In the genomic region with DNA sequence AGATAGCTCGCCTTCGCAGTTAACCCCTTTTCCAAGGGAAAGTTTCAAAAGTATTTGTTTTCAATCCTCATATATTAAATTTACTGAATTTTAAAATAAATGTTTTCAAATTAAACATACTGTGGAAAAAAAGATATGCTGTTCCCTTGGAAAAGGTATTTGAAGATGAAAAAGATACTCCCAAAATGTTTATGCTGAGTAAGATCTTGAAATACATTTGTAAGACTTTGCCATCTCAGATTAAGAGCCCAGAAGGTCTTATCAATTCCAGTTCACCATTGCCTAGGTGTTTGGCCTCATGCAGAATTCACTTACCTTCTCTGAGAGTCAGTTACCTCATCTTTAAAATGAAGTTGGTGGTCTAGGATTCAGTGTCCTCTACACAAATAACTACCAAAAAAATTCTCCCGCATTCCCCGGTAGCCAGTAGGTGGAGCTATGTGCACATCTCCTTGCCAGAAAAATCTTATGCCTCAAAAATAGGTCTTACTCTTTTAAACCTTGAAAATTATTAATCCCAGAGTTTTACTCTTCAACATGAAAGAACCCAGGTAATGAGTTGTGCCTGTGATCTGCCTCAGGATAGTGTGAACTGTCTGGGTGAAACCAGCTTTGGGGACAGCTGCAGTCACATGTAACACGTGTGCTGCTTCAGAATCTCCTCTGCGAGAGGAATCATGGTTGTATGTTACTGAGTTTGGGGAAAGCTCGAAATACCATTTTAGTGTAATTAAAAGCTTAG, we compare ENCODE assay signal across 9 cellular contexts.
DNase-seq lines count a peak whose midpoint lies in the region; ATAC-seq and TF ChIP-seq lines count a peak whose summit lies in the region.
"Had no signal": no experiment of that assay in that cellular context is flagged by ENCODE, and none has a peak within 500 bp of the region (broad histone marks: within the 10 kb centered on the region; RNA-seq: fewer than 3 reads in every experiment).

No MANE protein-coding gene starts in this region.

- no peak overlapping the region for H3K4me3 Mint-ChIP-seq in MCF 10A (ENCODE audit: unreplicated experiment)
- H3K4me3 Mint-ChIP-seq: dendritic cell treated with granulocyte-macrophage colony-stimulating factor and Interleukin-4, amounts not matched to agents 40 ng/mL and 50 ng/mL, for 4 days had no signal

- POLR2A ChIA-PET in MCF 10A (lab: Yijun Ruan, JAX), result interaction anchor here (0.6 to 0.8 kb wide), 2 partner anchors 9 to 13 kb away, joined by 3 to 5 read pairs; no protein-coding TSS in a partner anchor

- H3K27ac Mint-ChIP-seq in MCF 10A (ENCODE audit: low read depth, unreplicated experiment), result no peak overlapping the region
- H3K27ac Mint-ChIP-seq: dendritic cell treated with granulocyte-macrophage colony-stimulating factor and Interleukin-4, amounts not matched to agents 40 ng/mL and 50 ng/mL, for 4 days had no signal

- no peak for ATAC-seq in HG03135 (IDR thresholded peaks at IDR 0.05; ENCODE audit: unreplicated experiment)

- H3K36me3 Mint-ChIP-seq in MCF 10A (ENCODE audit: insufficient read depth, unreplicated experiment), result peaks cover 70% of the 10 kb centered on the region

- DNase-seq in GDM1 (lab: John Stamatoyannopoulos, UW) (peak; percentile 2), Kasumi-1 (lab: John Stamatoyannopoulos, UW) (peak; percentile 7 to 33), T-helper 9 cell (peak; percentile 25), MCF 10A (ENCODE audit: unreplicated experiment) (peak; percentile 54), kidney glomerular epithelial cell (lab: John Stamatoyannopoulos, UW) (peak; percentile 67)
- DNase-seq in stimulated activated CD4-positive, alpha-beta T cell treated with anti-CD3 and anti-CD28 coated beads, TNF-alpha, amount 100 ng/mL, for 4 hours (ENCODE audit: low read depth in 3 of 3), result peak in 2 of 3 experiments; percentile 11 to 13
- no peak for DNase-seq in NK-92 treated with Interleukin-12 subunit alpha and Interleukin-12 subunit beta, amount 100 ng/mL, for 24 hours (lab: John Stamatoyannopoulos, UW)

- TF ChIP-seq CTCF in MCF 10A (IDR thresholded peaks at IDR 0.05; ENCODE audit: unreplicated experiment), result peak; percentile 77

- no TSS peak for BruUV-seq in MCF 10A (replicated peaks; lab: Mats Ljungman, UMichigan)

- H3K4me1 Mint-ChIP-seq in MCF 10A (ENCODE audit: insufficient read depth, unreplicated experiment), result no peaks in the 10 kb centered on the region

- CTCF ChIA-PET in MCF 10A (lab: Yijun Ruan, JAX), result interaction anchor here (0.5 to 4.1 kb wide), 49 partner anchors 9 to 1353 kb away, joined by 3 to 45 read pairs (median 4); a partner anchor contains a TSS

- intact Hi-C loops in MCF 10A (cut with micrococcal nuclease), result loop anchor here (1.0 to 5.0 kb wide), 4 partner anchors 36 to 326 kb away; a partner anchor contains a TSS

- H3K27me3 Mint-ChIP-seq in MCF 10A (ENCODE audit: insufficient read depth, unreplicated experiment), result no peaks in the 10 kb centered on the region
- H3K27me3 Mint-ChIP-seq: dendritic cell treated with granulocyte-macrophage colony-stimulating factor and Interleukin-4, amounts not matched to agents 40 ng/mL and 50 ng/mL, for 4 days had no signal

- no peaks in the 10 kb centered on the region for H3K9me3 Mint-ChIP-seq in MCF 10A (ENCODE audit: unreplicated experiment)
- H3K9me3 Mint-ChIP-seq: dendritic cell treated with granulocyte-macrophage colony-stimulating factor and Interleukin-4, amounts not matched to agents 40 ng/mL and 50 ng/mL, for 4 days had no signal
